Comparison of ENCODE assay signal across 8 cellular contexts in the genomic region with DNA sequence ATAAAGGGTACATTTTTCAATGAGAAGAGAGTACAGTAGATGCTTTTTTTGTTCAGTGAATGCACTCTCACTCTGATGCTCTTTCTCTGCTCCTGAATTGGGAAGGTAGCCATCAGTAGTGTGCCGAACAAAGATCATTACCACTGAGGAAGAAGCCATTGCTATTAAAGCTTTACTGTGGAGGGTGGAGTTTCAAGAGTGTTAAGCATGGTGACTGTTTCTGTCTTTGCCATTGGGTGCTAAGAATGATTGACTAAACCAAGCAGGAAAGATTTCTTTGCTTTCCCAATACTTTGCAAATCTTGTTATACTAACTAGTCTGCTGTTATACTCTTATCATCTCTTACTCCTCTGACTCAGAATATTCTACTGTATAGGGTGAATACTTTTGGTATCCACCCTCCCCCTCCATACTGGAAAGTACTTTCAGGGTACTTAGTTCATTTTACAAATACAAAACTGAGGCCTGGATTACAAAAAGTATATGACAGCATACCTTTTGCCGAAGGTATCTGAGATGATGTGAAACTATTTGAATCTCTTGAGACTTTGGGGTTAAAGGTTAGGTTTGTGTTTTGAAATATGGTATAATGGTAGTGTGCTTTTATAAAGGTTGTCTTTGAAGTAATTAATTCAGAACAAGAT. TPM values are rescaled to one million over a fixed set of nuclear protein-coding genes. Genes with fewer than 3 reads are reported as not detected.
A peak's percentile ranks its signal among the peaks of the same experiment; 100 is the strongest.
DNase-seq lines count a peak whose midpoint lies in the region; ATAC-seq, FAIRE-seq and TF ChIP-seq lines count a peak whose summit lies in the region.

No MANE protein-coding gene starts in this region.

- H3K36me3 Mint-ChIP-seq in MCF 10A (ENCODE audit: insufficient read depth, unreplicated experiment), result peaks cover 35% of the 10 kb centered on the region

- H3K27ac ChIP-seq in ACC112 (ENCODE audit: low read depth, low read length) (peak overlapping the region; percentile 91), right lobe of liver (peak overlapping the region in 2 of 3 donors; percentile 90), tibial nerve (peak overlapping the region in 3 of 4 donors; percentile 95 to 99 (median 98))

- FAIRE-seq in H54 (lab: Jason Lieb, UNC), result no peak

- H3K9me3 ChIP-seq in right lobe of liver (no peaks in the 10 kb centered on the region), tibial nerve (no peaks in the 10 kb centered on the region)

- H3K27me3 Mint-ChIP-seq in MCF 10A (ENCODE audit: insufficient read depth, unreplicated experiment), result no peaks in the 10 kb centered on the region

- peaks cover 65% of the 10 kb centered on the region for H3K79me2 ChIP-seq in ACC112 (ENCODE audit: control insufficient read depth, insufficient read depth, low read length, unreplicated experiment)

- no peak for TF ChIP-seq POLR2A in right lobe of liver (IDR thresholded peaks at IDR 0.05)
- no peak for TF ChIP-seq POLR2A in tibial nerve (IDR thresholded peaks at IDR 0.05)
- no peak for TF ChIP-seq POLR2A in H54 (IDR thresholded peaks at IDR 0.05; ENCODE audit: low read depth, low read length)

- H3K4me3 ChIP-seq in ACC112 (ENCODE audit: low read depth, low read length) (peak overlapping the region; percentile 100), right lobe of liver (peak overlapping the region; percentile 89 to 98 (median 96)), tibial nerve (peak overlapping the region; percentile 78 to 98 (median 89))

- TSS peak; percentile 27 for BruUV-seq in MCF 10A (replicated peaks; lab: Mats Ljungman, UMichigan)

- TF ChIP-seq CTCF in GM10248 (IDR thresholded peaks at IDR 0.05; ENCODE audit: control extremely low read depth, extremely low read depth, low read depth, missing control alignments) (no peak), MCF 10A (IDR thresholded peaks at IDR 0.05; ENCODE audit: unreplicated experiment) (no peak), right lobe of liver (IDR thresholded peaks at IDR 0.05) (no peak), tibial nerve (IDR thresholded peaks at IDR 0.05) (no peak)

- DNase-seq in GM10248 (ENCODE audit: extremely low spot score) (peak; percentile 59), NOMO-1 treated with DMSO at 0.1 percent for 48 hours (lab: John Stamatoyannopoulos, UW; ENCODE audit: unreplicated experiment) (peak; percentile 65), MCF 10A (ENCODE audit: unreplicated experiment) (peak; percentile 62), right lobe of liver (no peak), tibial nerve (ENCODE audit: low spot score in 2 of 2) (no peak), H54 (ENCODE audit: insufficient read length, low spot score) (no peak)

- TF ChIP-seq EP300 in tibial nerve (IDR thresholded peaks at IDR 0.05), result no peak

- peak overlapping the region; percentile 99 for H3K27ac Mint-ChIP-seq in MCF 10A (ENCODE audit: low read depth, unreplicated experiment)

- H3K4me1 Mint-ChIP-seq in MCF 10A (ENCODE audit: insufficient read depth, unreplicated experiment), result peaks cover 5% of the 10 kb centered on the region

- intact Hi-C loops in MCF 10A (cut with micrococcal nuclease) (no loop called here), right lobe of liver (cut with DNase I) (no loop called here)

- H2AFZ ChIP-seq in ACC112 (ENCODE audit: low read length, unreplicated experiment), result no peak overlapping the region

- H3K4me3 Mint-ChIP-seq in MCF 10A (ENCODE audit: unreplicated experiment), result peak overlapping the region; percentile 99

- ATAC-seq in right lobe of liver (no peak), HG03571 (IDR thresholded peaks at IDR 0.05; ENCODE audit: unreplicated experiment) (no peak)

- H3K4me1 ChIP-seq in ACC112 (ENCODE audit: control insufficient read depth, insufficient read depth, low read length, unreplicated experiment) (peaks cover 17% of the 10 kb centered on the region), right lobe of liver (peaks cover 0 to 6% (median 2%) of the 10 kb centered on the region in 4 donors), tibial nerve (peaks cover 0 to 54% (median 5%) of the 10 kb centered on the region in 4 donors)

- H3K36me3 ChIP-seq in ACC112 (ENCODE audit: insufficient read depth, low read length) (peaks cover 5% of the 10 kb centered on the region; the same call in 1 of the 2 replicates), right lobe of liver (no peaks in the 10 kb centered on the region), tibial nerve (peaks cover 0 to 13% (median 0%) of the 10 kb centered on the region in 3 donors)

- POLR2A ChIA-PET in GM10248 (lab: Yijun Ruan, JAX), result interaction anchor here (0.5 to 1.2 kb wide), 3 partner anchors 14 to 260 kb away, joined by 3 to 4 read pairs (median 4); a partner anchor contains a TSS
- POLR2A ChIA-PET in MCF 10A (lab: Yijun Ruan, JAX), result interaction anchor here (0.6 to 4.6 kb wide), 24 partner anchors 17 to 629 kb away, joined by 3 to 89 read pairs (median 5); a partner anchor contains a TSS

- H3K27me3 ChIP-seq in ACC112 (ENCODE audit: insufficient read depth, low read length) (no peaks in the 10 kb centered on the region), right lobe of liver (no peaks in the 10 kb centered on the region), tibial nerve (no peaks in the 10 kb centered on the region)

- H3K9me3 Mint-ChIP-seq in MCF 10A (ENCODE audit: unreplicated experiment), result no peaks in the 10 kb centered on the region

- CTCF ChIA-PET in GM10248 (lab: Yijun Ruan, JAX) (interaction anchor here (0.8 to 6.5 kb wide), 5 partner anchors 23 to 470 kb away, joined by 3 to 35 read pairs (median 4); no protein-coding TSS in a partner anchor), MCF 10A (lab: Yijun Ruan, JAX) (interaction anchor here (0.5 to 0.8 kb wide), 2 partner anchors 110 to 149 kb away, joined by 3 read pairs; no protein-coding TSS in a partner anchor)

- WGBS in right lobe of liver (ENCODE audit: insufficient coverage, low coverage, low lambda C conversion rate, missing lambda C conversion rate), result 33% methylated on average over 2 of the region's 2 CpGs
- 22 to 28% methylated on average over 2 of the region's 2 CpGs for WGBS in tibial nerve, 2 donors

RNA-seq across cellular contexts. Expression of a gene that starts 1.7 kb away (rescaled TPM):
- total RNA-seq in MCF 10A (2022), result 139 and 164 TPM in 2 replicates
- total RNA-seq in right lobe of liver, result 100 to 1,000 TPM in 1 of 6 experiments, 10 to 100 TPM in 5; 50.3 to 110 (median 81.6) TPM
- total RNA-seq in tibial nerve, result 100 to 1,000 TPM in 1 of 4 donors, 10 to 100 TPM in 3; 69.9 to 140 (median 84.3) TPM

Comparison
In these comparisons a context has a peak if more than half of its experiments do, and no peak if none do; other contexts are left out.
1. DNase-seq: peak in GM10248 (single experiment), NOMO-1 treated with DMSO at 0.1 percent for 48 hours (single experiment) and MCF 10A (single experiment); none in right lobe of liver (0 of 3), tibial nerve (0 of 2) and H54 (single experiment).
2. Peak in every context shown above with its lines, with median percentiles within 50 percentile points of each other: H3K27ac ChIP-seq and H3K4me3 ChIP-seq.